1 cellular context compared by ENCODE assay signal in genomic region chr7:75866497-75867389, GRCh38.
A peak's percentile ranks its signal among the peaks of the same experiment; 100 is the strongest.
TF ChIP-seq lines count a peak whose summit lies in the region.

No MANE protein-coding gene starts in this region.

TF ChIP-seq in K562, 482 proteins besides CTCF, POLR2A, EP300 and RAD21 (continued from another document and continues in another):
- TF ChIP-seq MLX (CRISPR knock-in tag; conservative IDR thresholded peaks at IDR 0.05) (no peak; a peak in 1 of 4 replicates), SREBF2 (CRISPR knock-in tag; IDR thresholded peaks at IDR 0.05) (no peak), ARID1B (IDR thresholded peaks at IDR 0.05) (peak; percentile 88), NCOR1 (IDR thresholded peaks at IDR 0.05) (peak; percentile 84), CHD2 (IDR thresholded peaks at IDR 0.05; ENCODE audit: low read depth, low read length) (0 out of 2 replicates have a peak, but pooled peaks have one; percentile 29), NFATC3 (IDR thresholded peaks at IDR 0.05) (0 out of 2 replicates have a peak, but pooled peaks have one; percentile 34), ZBTB12 (CRISPR knock-in tag; IDR thresholded peaks at IDR 0.05) (no peak), SNAPC5 (CRISPR knock-in tag; IDR thresholded peaks at IDR 0.05) (no peak), MGA (IDR thresholded peaks at IDR 0.05) (0 out of 2 replicates have a peak, but pooled peaks have one; percentile 14), ERF (CRISPR knock-in tag; IDR thresholded peaks at IDR 0.05) (no peak), MAFG (tag; conservative IDR thresholded peaks at IDR 0.05) (peak; percentile 89), NELFE (IDR thresholded peaks at IDR 0.05; ENCODE audit: insufficient read depth, insufficient read length) (no peak), THRAP3 (IDR thresholded peaks at IDR 0.05; ENCODE audit: borderline replicate concordance) (peak; percentile 82; the same call in 1 of the 2 replicates), TCF15 (CRISPR knock-in tag; IDR thresholded peaks at IDR 0.05) (no peak), C11orf30 (IDR thresholded peaks at IDR 0.05; ENCODE audit: low read depth) (peak; percentile 80), ETV6 (IDR thresholded peaks at IDR 0.05; ENCODE audit: borderline replicate concordance in 1 of 2, low read depth in 2 of 2, low read length in 1 of 2) (no peak), ETV6 (CRISPR knock-in tag; IDR thresholded peaks at IDR 0.05; ENCODE audit: borderline replicate concordance) (no peak), ZNF224 (CRISPR knock-in tag; IDR thresholded peaks at IDR 0.05) (no peak), ZNF589 (CRISPR knock-in tag; IDR thresholded peaks at IDR 0.05; ENCODE audit: low read depth) (peak; percentile 41; the same call in 1 of the 2 replicates), SAP30 (IDR thresholded peaks at IDR 0.05; ENCODE audit: borderline replicate concordance, insufficient read depth, low read depth, low read length, poor library complexity, severe bottlenecking) (no peak), KDM1A (IDR thresholded peaks at IDR 0.05) (peak; percentile 78 to 79), HBP1 (CRISPR knock-in tag; IDR thresholded peaks at IDR 0.05) (peak; percentile 78; the same call in 1 of the 2 replicates), ZBTB40 (IDR thresholded peaks at IDR 0.05) (peak; percentile 47; the same call in 1 of the 2 replicates), ZBTB40 (CRISPR knock-in tag; IDR thresholded peaks at IDR 0.05) (no peak), HNRNPUL1 (IDR thresholded peaks at IDR 0.05; ENCODE audit: low read length) (no peak), JUN (IDR thresholded peaks at IDR 0.05; ENCODE audit: borderline replicate concordance, low read depth, low read length) (peak; percentile 36), JUN (CRISPR knock-in tag; IDR thresholded peaks at IDR 0.05; ENCODE audit: borderline replicate concordance) (0 out of 2 replicates have a peak, but pooled peaks have one; percentile 57), ZNF696 (CRISPR knock-in tag; conservative IDR thresholded peaks at IDR 0.05) (no peak), ZBTB34 (CRISPR knock-in tag; IDR thresholded peaks at IDR 0.05) (no peak), SLC30A9 (CRISPR knock-in tag; IDR thresholded peaks at IDR 0.05) (no peak)
